ENCODE assay signal across 20 cellular contexts in the genomic region with DNA sequence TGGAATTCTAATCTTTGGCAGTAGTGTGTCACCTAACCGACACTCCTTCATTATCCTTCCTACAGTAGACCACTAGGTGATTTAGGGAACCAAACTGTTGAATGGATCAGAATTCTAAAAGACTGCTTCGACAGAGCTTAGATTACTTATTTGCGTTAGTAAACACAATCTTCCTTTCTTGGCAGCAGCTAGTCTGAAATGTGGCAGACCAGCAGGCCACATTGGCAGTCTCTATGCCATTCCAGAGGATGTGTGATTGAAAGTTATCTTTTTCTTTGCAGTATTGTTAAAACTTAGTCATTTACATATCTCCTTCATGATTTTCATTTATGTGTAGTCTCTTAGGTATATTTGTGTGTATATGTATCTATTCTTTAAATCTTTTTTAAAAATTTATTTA. TPM values are rescaled to one million over a fixed set of nuclear protein-coding genes. Genes with fewer than 3 reads are reported as not detected.
A peak's percentile ranks its signal among the peaks of the same experiment; 100 is the strongest.
DNase-seq lines count a peak whose midpoint lies in the region; ATAC-seq, FAIRE-seq and TF ChIP-seq lines count a peak whose summit lies in the region.
"Had no signal": no experiment of that assay in that cellular context is flagged by ENCODE, and none has a peak within 500 bp of the region (broad histone marks: within the 10 kb centered on the region; RNA-seq: fewer than 3 reads in every experiment).

No MANE protein-coding gene starts in this region.

- no peak overlapping the region for H4K91ac ChIP-seq in neuronal stem cell (ENCODE audit: low read depth, low read length, poor library complexity)

- no peak for TF ChIP-seq CTCF in pancreas (IDR thresholded peaks at IDR 0.05)

- H3K27me3 ChIP-seq in pancreas (no peaks in the 10 kb centered on the region), neuronal stem cell (ENCODE audit: control insufficient read depth in 3 of 3, insufficient read depth in 3 of 3, low read depth in 1 of 3, low read length in 3 of 3) (no peaks in the 10 kb centered on the region)
- H3K27me3 ChIP-seq: left lung, upper lobe of left lung had no signal

- H3K18ac ChIP-seq in neuronal stem cell (ENCODE audit: low read length) = no peak overlapping the region

- no peak overlapping the region for H2BK5ac ChIP-seq in neuronal stem cell (ENCODE audit: low read length)

- H3K36me3 ChIP-seq in pancreas (no peaks in the 10 kb centered on the region), neuronal stem cell (replicated peaks in 1 of 2; ENCODE audit: control insufficient read depth in 2 of 2, insufficient read depth in 2 of 2, low read length in 2 of 2) (no peaks in the 10 kb centered on the region)
- H3K36me3 ChIP-seq: left lung, upper lobe of left lung had no signal

- peak overlapping the region; percentile 74 for H3K27ac Mint-ChIP-seq in activated T-cell treated with anti-CD3 and anti-CD28 coated beads, Interleukin-2, amount 50 U/mL, for 72 hours
- peak overlapping the region; percentile 56 for H3K27ac Mint-ChIP-seq in stimulated activated naive B cell treated with anti-CD40 and anti-IgM and Interleukin-4, amounts not matched to agents 10 μg/mL and 1 μg/mL and 100 μg/mL, for 72 hours
- H3K27ac Mint-ChIP-seq: GM23338 had no signal

- H4K8ac ChIP-seq in neuronal stem cell (ENCODE audit: low read depth, low read length) = no peak overlapping the region

- ATAC-seq in activated T-cell treated with anti-CD3 and anti-CD28 coated beads, Interleukin-2, amount 50 U/mL, for 72 hours (replicated peaks in 1 of 2) = no peak
- ATAC-seq in stimulated activated naive B cell treated with anti-CD40 and anti-IgM and Interleukin-4, amounts not matched to agents 10 μg/mL and 1 μg/mL and 100 μg/mL, for 72 hours (replicated peaks) = no peak
- ATAC-seq in pancreas = no peak
- ATAC-seq: GM23338 had no signal

- H3K4me1 ChIP-seq in pancreas (peaks cover 3 to 15% (median 7%) of the 10 kb centered on the region in 3 donors), neuronal stem cell (ENCODE audit: control insufficient read depth in 2 of 2, insufficient read depth in 1 of 2, low read depth in 1 of 2, low read length in 2 of 2) (no peaks in the 10 kb centered on the region)

- H2BK15ac ChIP-seq in neuronal stem cell (ENCODE audit: low read length) = no peak overlapping the region

- H2AFZ ChIP-seq in neuronal stem cell (ENCODE audit: low read length) = no peak overlapping the region
- H2AFZ ChIP-seq: GM23338 had no signal

- peak; percentile 39 for FAIRE-seq in frontal cortex (lab: Jason Lieb, UNC)
- FAIRE-seq in pancreas (lab: Jason Lieb, UNC) = no peak

- H3K4me2 ChIP-seq in neuronal stem cell (ENCODE audit: insufficient read depth, low read length, poor library complexity, severe bottlenecking) = no peak overlapping the region
- H3K4me2 ChIP-seq: GM23338, smooth muscle cell had no signal

- H3K4me3 ChIP-seq in pancreas (no peak overlapping the region), neuronal stem cell (ENCODE audit: low read length in 2 of 2) (no peak overlapping the region)
- H3K4me3 ChIP-seq: A549, GM23338, left lung, smooth muscle cell, upper lobe of left lung had no signal

- no peak overlapping the region for H3K9ac ChIP-seq in neuronal stem cell (ENCODE audit: low read depth, low read length, poor library complexity)

- H3K27ac ChIP-seq in pancreas (no peak overlapping the region), neuronal stem cell (replicated peaks; ENCODE audit: low read length) (no peak overlapping the region)

- peak overlapping the region in 1 of 2 donors; percentile 70 for H3K4me3 Mint-ChIP-seq in activated T-cell treated with anti-CD3 and anti-CD28 coated beads, Interleukin-2, amount 50 U/mL, for 72 hours
- H3K4me3 Mint-ChIP-seq in stimulated activated naive B cell treated with anti-CD40 and anti-IgM and Interleukin-4, amounts not matched to agents 10 μg/mL and 1 μg/mL and 100 μg/mL, for 72 hours = no peak overlapping the region
- H3K4me3 Mint-ChIP-seq: CD14-positive monocyte, GM23338 had no signal

- intact Hi-C loops in pancreas (cut with DNase I) = no loop called here

- no peak overlapping the region for H2BK12ac ChIP-seq in neuronal stem cell (ENCODE audit: low read length)

- no peak overlapping the region for H3K4ac ChIP-seq in neuronal stem cell (ENCODE audit: low read length)

- WGBS in pancreas, 2 donors = 48% methylated on average over 3 of the region's 3 CpGs
- no CpG with 5 or more reads among the region's 3 CpGs for WGBS in neuronal stem cell (ENCODE audit: extremely low coverage in 2 of 2, insufficient read length in 2 of 2, insufficient replicate concordance in 1 of 2), 2 donors

- H3K36me3 Mint-ChIP-seq in activated T-cell treated with anti-CD3 and anti-CD28 coated beads, Interleukin-2, amount 50 U/mL, for 72 hours (ENCODE audit: insufficient read depth in 2 of 2) = peaks cover 3 to 4% of the 10 kb centered on the region in 2 donors
- H3K36me3 Mint-ChIP-seq in stimulated activated naive B cell treated with anti-CD40 and anti-IgM and Interleukin-4, amounts not matched to agents 10 μg/mL and 1 μg/mL and 100 μg/mL, for 72 hours = peaks cover 17 to 40% of the 10 kb centered on the region in 2 donors

- H3K79me1 ChIP-seq in neuronal stem cell (ENCODE audit: low read depth, low read length) = no peaks in the 10 kb centered on the region

- no peak overlapping the region for H2AK5ac ChIP-seq in neuronal stem cell (ENCODE audit: low read depth, low read length)

- H3K9me3 Mint-ChIP-seq in activated T-cell treated with anti-CD3 and anti-CD28 coated beads, Interleukin-2, amount 50 U/mL, for 72 hours = no peaks in the 10 kb centered on the region
- H3K9me3 Mint-ChIP-seq in stimulated activated naive B cell treated with anti-CD40 and anti-IgM and Interleukin-4, amounts not matched to agents 10 μg/mL and 1 μg/mL and 100 μg/mL, for 72 hours = no peaks in the 10 kb centered on the region
- H3K9me3 Mint-ChIP-seq: CD14-positive monocyte, GM23338 had no signal

- no peak overlapping the region for H3K23ac ChIP-seq in neuronal stem cell (ENCODE audit: low read depth, low read length, poor library complexity)

- no peak overlapping the region for H3K14ac ChIP-seq in neuronal stem cell (ENCODE audit: low read length)

- H3K9me3 ChIP-seq in pancreas (no peaks in the 10 kb centered on the region), neuronal stem cell (replicated peaks in 1 of 2; ENCODE audit: control insufficient read depth in 2 of 2, insufficient read depth in 1 of 2, low read depth in 1 of 2, low read length in 2 of 2) (no peaks in the 10 kb centered on the region)
- H3K9me3 ChIP-seq: A549, left lung, upper lobe of left lung had no signal

- H3K4me1 Mint-ChIP-seq in activated T-cell treated with anti-CD3 and anti-CD28 coated beads, Interleukin-2, amount 50 U/mL, for 72 hours (ENCODE audit: low read depth) = peaks cover 87% of the 10 kb centered on the region
- H3K4me1 Mint-ChIP-seq in stimulated activated naive B cell treated with anti-CD40 and anti-IgM and Interleukin-4, amounts not matched to agents 10 μg/mL and 1 μg/mL and 100 μg/mL, for 72 hours = peaks cover 34 to 67% of the 10 kb centered on the region in 2 donors

- H2BK120ac ChIP-seq in neuronal stem cell (ENCODE audit: low read depth, low read length) = no peak overlapping the region

- no peak for DNase-seq in activated T-cell treated with anti-CD3 and anti-CD28 coated beads, Interleukin-2, amount 50 U/mL, for 72 hours
- no peak for DNase-seq in activated T-cell treated with anti-CD3 and anti-CD28 coated beads, Interleukin-2, amount 50 U/mL, for 1 hour
- DNase-seq in NCI-H446 treated with DMSO at 0.1 percent for 48 hours (lab: John Stamatoyannopoulos, UW) (peak; percentile 14), frontal cortex (ENCODE audit: low spot score in 2 of 2) (no peak), pancreas (no peak), neuronal stem cell (ENCODE audit: low spot score) (no peak), DMS153 (lab: John Stamatoyannopoulos, UW) (no peak)
- DNase-seq in stimulated activated naive B cell treated with anti-CD40 and anti-IgM and Interleukin-4, amounts not matched to agents 10 μg/mL and 1 μg/mL and 100 μg/mL, for 72 hours = no peak
- DNase-seq: activated T-cell treated with anti-CD3 and anti-CD28 coated beads for 4 hours; central memory CD4-positive, alpha-beta T cell; effector memory CD4-positive, alpha-beta T cell; left lung; NCI-H1417; SIG-M5; T-helper 9 cell; upper lobe of left lung had no signal

- no peaks in the 10 kb centered on the region for H3K27me3 Mint-ChIP-seq in activated T-cell treated with anti-CD3 and anti-CD28 coated beads, Interleukin-2, amount 50 U/mL, for 72 hours (ENCODE audit: low read depth)
- no peaks in the 10 kb centered on the region for H3K27me3 Mint-ChIP-seq in stimulated activated naive B cell treated with anti-CD40 and anti-IgM and Interleukin-4, amounts not matched to agents 10 μg/mL and 1 μg/mL and 100 μg/mL, for 72 hours

RNA-seq across cellular contexts. Expression of gene MBNL1, which starts 23.6 kb away (rescaled TPM):
- total RNA-seq in activated T-cell treated with anti-CD3 and anti-CD28 coated beads, Interleukin-2, amount 50 U/mL, for 72 hours = 100 to 1,000 TPM; 299 to 323 TPM
- 44.0 TPM for total RNA-seq in frontal cortex
- total RNA-seq in pancreas = 10 to 100 TPM; 30.5 to 73.2 (median 49.2) TPM
- polyA plus RNA-seq in pancreas = 10 to 100 TPM; 15.2 to 22.2 TPM
- 5.8 TPM for polyA plus RNA-seq in neuronal stem cell (2013, experiment 1 of 2)
- polyA plus RNA-seq in neuronal stem cell (2013, experiment 2 of 2) = 6.1 TPM
